7 cellular contexts compared by ENCODE assay signal in the genomic region with DNA sequence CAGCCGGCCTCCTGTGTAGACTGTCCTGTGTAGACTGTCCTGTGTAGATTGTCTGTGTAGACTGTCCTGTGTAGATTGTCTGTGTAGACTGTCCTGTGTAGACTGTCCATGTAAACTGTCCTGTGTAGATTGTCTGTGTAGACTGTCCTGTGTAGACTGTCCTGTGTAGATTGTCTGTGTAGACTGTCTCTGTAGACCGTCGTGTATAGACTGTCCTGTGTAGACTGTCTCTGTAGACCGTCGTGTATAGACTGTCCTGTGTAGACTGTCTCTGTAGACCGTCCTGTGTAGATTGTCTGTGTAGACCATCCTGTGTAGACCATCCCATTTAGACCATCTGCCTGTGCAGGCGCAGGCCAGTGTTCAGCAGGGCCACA. TPM values are rescaled to one million over a fixed set of nuclear protein-coding genes. Genes with fewer than 3 reads are reported as not detected.
A peak's percentile ranks its signal among the peaks of the same experiment; 100 is the strongest.
DNase-seq lines count a peak whose midpoint lies in the region; ATAC-seq, FAIRE-seq and TF ChIP-seq lines count a peak whose summit lies in the region.
"Not testable (repeated sequence)": the region's sequence is repeated elsewhere in the genome, so short reads cannot be mapped to it uniquely, and the experiment has no call there.

No MANE protein-coding gene starts in this region.

- 91% methylated on average over 7 of the region's 7 CpGs; no CpG with 5 or more reads in 1 of the 2 experiments for WGBS in H1 (ENCODE audit: extremely low coverage in 1 of 2, insufficient coverage in 1 of 2, insufficient read length in 1 of 2, insufficient replicate concordance in 2 of 2, low coverage in 1 of 2, low lambda C conversion rate in 2 of 2, missing lambda C conversion rate in 1 of 2), 2 experiments

- not testable (repeated sequence) for H3K14ac ChIP-seq in H1 (ENCODE audit: insufficient read length)

- not testable (repeated sequence) for TF ChIP-seq POLR2A in H1 (IDR thresholded peaks at IDR 0.05; ENCODE audit: control extremely low read depth in 1 of 2, low read depth in 2 of 2, low read length in 2 of 2)

- POLR2A ChIA-PET in activated CD8-positive, alpha-beta T cell treated with anti-CD3 and anti-CD28 coated beads, Interleukin-2, amount 10 ng/mL, durations not matched to agents 7 days and 5 days (lab: Charles Lee) = interaction anchor here (1.5 kb wide), 1 partner anchor 58 kb away, joined by 8 read pairs; no protein-coding TSS in a partner anchor
- POLR2A ChIA-PET in H1 (lab: Charles Lee; ENCODE audit: partially characterized antibody) = not testable (repeated sequence)

- H3K23me2 ChIP-seq in H1 (ENCODE audit: low read depth, low read length) = not testable (repeated sequence)

- not testable (repeated sequence) for H2AFZ ChIP-seq in H1 (ENCODE audit: low read length)

- H4K91ac ChIP-seq in H1 (replicated peaks; ENCODE audit: insufficient read length, low read length) = peak overlapping the region; percentile 40

- not testable (repeated sequence) for H2BK12ac ChIP-seq in H1 (ENCODE audit: low read depth, low read length)

- not testable (repeated sequence) for H2BK5ac ChIP-seq in H1 (ENCODE audit: low read depth, low read length)

- H2AK5ac ChIP-seq in H1 (ENCODE audit: low read depth, low read length) = not testable (repeated sequence)

- H3K9me3 Mint-ChIP-seq in activated CD8-positive, alpha-beta T cell treated with anti-CD3 and anti-CD28 coated beads, Interleukin-2, amount 10 ng/mL, durations not matched to agents 7 days and 5 days (ENCODE audit: insufficient read depth); activated naive CD8-positive, alpha-beta T cell treated with anti-CD3 and anti-CD28 coated beads, Interleukin-2, amount 50 U/mL, for 24 hours; natural killer cell treated with Interleukin-12 subunit alpha and Interleukin-12 subunit beta and Interleukin-15 and Interleukin-18, amount 100 ng/mL, for 72 hours; stimulated activated naive CD8-positive, alpha-beta T cell treated with anti-CD3 and anti-CD28 coated beads, Interleukin-15, Interleukin-2, amounts not matched to agents 100 ng/mL and 50 ng/mL, for 24 hours: not testable (repeated sequence)

- H3K4ac ChIP-seq in H1 (replicated peaks; ENCODE audit: insufficient read length, low read depth, low read length) = not testable (repeated sequence)

- H3K79me1 ChIP-seq in H1 (ENCODE audit: low read depth, low read length) = not testable (repeated sequence)

- H3K27ac Mint-ChIP-seq in activated CD8-positive, alpha-beta T cell treated with anti-CD3 and anti-CD28 coated beads, Interleukin-2, amount 10 ng/mL, durations not matched to agents 7 days and 5 days = peak overlapping the region; percentile 85
- peak overlapping the region; percentile 53 for H3K27ac Mint-ChIP-seq in activated naive CD8-positive, alpha-beta T cell treated with anti-CD3 and anti-CD28 coated beads, Interleukin-2, amount 50 U/mL, for 24 hours
- peak overlapping the region; percentile 78 to 86 for H3K27ac Mint-ChIP-seq in natural killer cell treated with Interleukin-12 subunit alpha and Interleukin-12 subunit beta and Interleukin-15 and Interleukin-18, amount 100 ng/mL, for 72 hours
- H3K27ac Mint-ChIP-seq in stimulated activated naive CD8-positive, alpha-beta T cell treated with anti-CD3 and anti-CD28 coated beads, Interleukin-15, Interleukin-2, amounts not matched to agents 100 ng/mL and 50 ng/mL, for 24 hours = peak overlapping the region; percentile 80

- not testable (repeated sequence) for H3K18ac ChIP-seq in H1 (ENCODE audit: extremely low read depth, low read length)

- not testable (repeated sequence) for H3K56ac ChIP-seq in H1 (replicated peaks; ENCODE audit: insufficient read length, low read depth, low read length)

- not testable (repeated sequence) for H2BK15ac ChIP-seq in H1 (ENCODE audit: low read length)

- not testable (repeated sequence) for H3K4me2 ChIP-seq in H1 (ENCODE audit: insufficient read depth in 1 of 2, low read depth in 2 of 2, low read length in 2 of 2)

- peaks cover 70% of the 10 kb centered on the region for H3K36me3 Mint-ChIP-seq in activated CD8-positive, alpha-beta T cell treated with anti-CD3 and anti-CD28 coated beads, Interleukin-2, amount 10 ng/mL, durations not matched to agents 7 days and 5 days (ENCODE audit: low read depth)
- peaks cover 48% of the 10 kb centered on the region for H3K36me3 Mint-ChIP-seq in activated naive CD8-positive, alpha-beta T cell treated with anti-CD3 and anti-CD28 coated beads, Interleukin-2, amount 50 U/mL, for 24 hours (ENCODE audit: low read depth)
- peaks cover 35% of the 10 kb centered on the region for H3K36me3 Mint-ChIP-seq in natural killer cell treated with Interleukin-12 subunit alpha and Interleukin-12 subunit beta and Interleukin-15 and Interleukin-18, amount 100 ng/mL, for 72 hours
- peaks cover 76% of the 10 kb centered on the region for H3K36me3 Mint-ChIP-seq in stimulated activated naive CD8-positive, alpha-beta T cell treated with anti-CD3 and anti-CD28 coated beads, Interleukin-15, Interleukin-2, amounts not matched to agents 100 ng/mL and 50 ng/mL, for 24 hours (ENCODE audit: low read depth)

- not testable (repeated sequence) for FAIRE-seq in H1 (lab: Jason Lieb, UNC)

- H4K20me1 ChIP-seq in H1 (replicated peaks in 1 of 2; ENCODE audit: control insufficient read depth in 1 of 2, insufficient read depth in 2 of 2, low read length in 2 of 2) = peaks cover 0 to 10% of the 10 kb centered on the region in 2 experiments

- ATAC-seq in GM18907 (IDR thresholded peaks at IDR 0.05; ENCODE audit: unreplicated experiment) (peak; percentile 14), RWPE2 (ENCODE audit: low read depth) (0 out of 3 replicates have a peak, but pooled peaks have one; percentile 3)
- peak; percentile 10 for ATAC-seq in activated CD8-positive, alpha-beta T cell treated with anti-CD3 and anti-CD28 coated beads, Interleukin-2, amount 10 ng/mL, durations not matched to agents 7 days and 5 days
- ATAC-seq in activated naive CD8-positive, alpha-beta T cell treated with anti-CD3 and anti-CD28 coated beads, Interleukin-2, amount 50 U/mL, for 24 hours = not testable (repeated sequence)
- peak; percentile 15 to 46 for ATAC-seq in natural killer cell treated with Interleukin-12 subunit alpha and Interleukin-12 subunit beta and Interleukin-15 and Interleukin-18, amount 100 ng/mL, for 72 hours

- TF ChIP-seq RAD21 in H1 (IDR thresholded peaks at IDR 0.05 in 1 of 2, conservative IDR thresholded peaks at IDR 0.05 in 1 of 2; ENCODE audit: low read depth in 2 of 2, low read length in 2 of 2) = not testable (repeated sequence)

- not testable (repeated sequence) for H3K23ac ChIP-seq in H1 (ENCODE audit: insufficient read length)

- not testable (repeated sequence) for H2BK120ac ChIP-seq in H1 (replicated peaks; ENCODE audit: low read depth, low read length)

- not testable (repeated sequence) for H3K27me3 ChIP-seq in RWPE2 (ENCODE audit: insufficient read depth, poor library complexity, severe bottlenecking); H1 (replicated peaks in 1 of 4; ENCODE audit: control insufficient read depth in 3 of 4, extremely low read depth in 1 of 4, insufficient read depth in 3 of 4, low read length in 3 of 4)

- H4K5ac ChIP-seq in H1 (ENCODE audit: insufficient read length, low read depth, low read length) = not testable (repeated sequence)

- H3K36me3 ChIP-seq in RWPE2 (ENCODE audit: low read depth) (peaks cover 99% of the 10 kb centered on the region), H1 (ENCODE audit: control insufficient read depth in 2 of 4, insufficient read depth in 4 of 4, low read length in 3 of 4) (peaks cover 0 to 20% (median 5%) of the 10 kb centered on the region in 4 experiments; a peak in 6 of 8 replicates)

- not testable (repeated sequence) for H2BK20ac ChIP-seq in H1 (ENCODE audit: low read length)

- TF ChIP-seq CTCF in RWPE2 (IDR thresholded peaks at IDR 0.05; ENCODE audit: poor library complexity, severe bottlenecking); H1 (IDR thresholded peaks at IDR 0.05; ENCODE audit: control extremely low read depth in 1 of 3, insufficient read depth in 1 of 3, low read depth in 1 of 3, low read length in 3 of 3): not testable (repeated sequence)

- not testable (repeated sequence) for H3K79me2 ChIP-seq in H1 (ENCODE audit: control insufficient read depth in 1 of 2, insufficient read depth in 2 of 2, low read length in 2 of 2)

- H3K4me3 Mint-ChIP-seq in activated CD8-positive, alpha-beta T cell treated with anti-CD3 and anti-CD28 coated beads, Interleukin-2, amount 10 ng/mL, durations not matched to agents 7 days and 5 days; activated naive CD8-positive, alpha-beta T cell treated with anti-CD3 and anti-CD28 coated beads, Interleukin-2, amount 50 U/mL, for 24 hours; stimulated activated naive CD8-positive, alpha-beta T cell treated with anti-CD3 and anti-CD28 coated beads, Interleukin-15, Interleukin-2, amounts not matched to agents 100 ng/mL and 50 ng/mL, for 24 hours: not testable (repeated sequence)
- H3K4me3 Mint-ChIP-seq in natural killer cell treated with Interleukin-12 subunit alpha and Interleukin-12 subunit beta and Interleukin-15 and Interleukin-18, amount 100 ng/mL, for 72 hours = peak overlapping the region; percentile 44

- not testable (repeated sequence) for H3K9me3 ChIP-seq in RWPE2 (ENCODE audit: severe bottlenecking); H1 (ENCODE audit: insufficient read depth in 2 of 2, low read depth in 1 of 2, low read length in 1 of 2)

- H3K27me3 Mint-ChIP-seq in activated CD8-positive, alpha-beta T cell treated with anti-CD3 and anti-CD28 coated beads, Interleukin-2, amount 10 ng/mL, durations not matched to agents 7 days and 5 days (ENCODE audit: low read depth); activated naive CD8-positive, alpha-beta T cell treated with anti-CD3 and anti-CD28 coated beads, Interleukin-2, amount 50 U/mL, for 24 hours; natural killer cell treated with Interleukin-12 subunit alpha and Interleukin-12 subunit beta and Interleukin-15 and Interleukin-18, amount 100 ng/mL, for 72 hours; stimulated activated naive CD8-positive, alpha-beta T cell treated with anti-CD3 and anti-CD28 coated beads, Interleukin-15, Interleukin-2, amounts not matched to agents 100 ng/mL and 50 ng/mL, for 24 hours: not testable (repeated sequence)

- CTCF ChIA-PET in activated CD8-positive, alpha-beta T cell treated with anti-CD3 and anti-CD28 coated beads, Interleukin-2, amount 10 ng/mL, durations not matched to agents 7 days and 5 days (lab: Charles Lee) = interaction anchor here (0.7 to 9.2 kb wide), 6 partner anchors 16 to 94 kb away, joined by 3 to 158 read pairs (median 4); a partner anchor contains a TSS
- CTCF ChIA-PET in H1 (lab: Charles Lee; ENCODE audit: partially characterized antibody) = interaction anchor here (0.8 to 3.0 kb wide), 4 partner anchors 10 to 82 kb away, joined by 4 to 10 read pairs (median 4); no protein-coding TSS in a partner anchor

- H4K8ac ChIP-seq in H1 (ENCODE audit: extremely low read depth, insufficient read depth, low read length) = not testable (repeated sequence)

- DNase-seq in RWPE2 (ENCODE audit: low spot score); activated CD8-positive, alpha-beta T cell treated with anti-CD3 and anti-CD28 coated beads, Interleukin-2, amount 10 ng/mL, durations not matched to agents 7 days and 5 days; activated naive CD8-positive, alpha-beta T cell treated with anti-CD3 and anti-CD28 coated beads, Interleukin-2, amount 50 U/mL, for 24 hours; H1 (ENCODE audit: low read depth in 1 of 2, low spot score in 2 of 2); natural killer cell treated with Interleukin-12 subunit alpha and Interleukin-12 subunit beta and Interleukin-15 and Interleukin-18, amount 100 ng/mL, for 72 hours (ENCODE audit: low spot score): not testable (repeated sequence)

- TF ChIP-seq EP300 in H1 (IDR thresholded peaks at IDR 0.05; ENCODE audit: borderline replicate concordance in 1 of 2, low read depth in 2 of 2, low read length in 2 of 2) = not testable (repeated sequence)

- H3K27ac ChIP-seq in RWPE2 (ENCODE audit: poor library complexity, severe bottlenecking); H1 (ENCODE audit: low read depth, low read length): not testable (repeated sequence)

- not testable (repeated sequence) for H3K9ac ChIP-seq in H1 (replicated peaks in 1 of 4; ENCODE audit: extremely low read depth in 1 of 4, low read depth in 3 of 4, low read length in 3 of 4)

- H3K4me3 ChIP-seq in RWPE2 (ENCODE audit: severe bottlenecking); H1 (ENCODE audit: extremely low read depth in 1 of 4, insufficient read depth in 2 of 4, low read depth in 3 of 4, low read length in 4 of 4): not testable (repeated sequence)

- peaks cover 46% of the 10 kb centered on the region for H3K4me1 Mint-ChIP-seq in activated CD8-positive, alpha-beta T cell treated with anti-CD3 and anti-CD28 coated beads, Interleukin-2, amount 10 ng/mL, durations not matched to agents 7 days and 5 days (ENCODE audit: low read depth)
- H3K4me1 Mint-ChIP-seq in activated naive CD8-positive, alpha-beta T cell treated with anti-CD3 and anti-CD28 coated beads, Interleukin-2, amount 50 U/mL, for 24 hours = peaks cover 71% of the 10 kb centered on the region
- H3K4me1 Mint-ChIP-seq in natural killer cell treated with Interleukin-12 subunit alpha and Interleukin-12 subunit beta and Interleukin-15 and Interleukin-18, amount 100 ng/mL, for 72 hours (ENCODE audit: low read depth in 2 of 2) = peaks cover 77 to 78% of the 10 kb centered on the region in 2 donors
- H3K4me1 Mint-ChIP-seq in stimulated activated naive CD8-positive, alpha-beta T cell treated with anti-CD3 and anti-CD28 coated beads, Interleukin-15, Interleukin-2, amounts not matched to agents 100 ng/mL and 50 ng/mL, for 24 hours (ENCODE audit: low read depth) = peaks cover 78% of the 10 kb centered on the region

- not testable (repeated sequence) for H3K4me1 ChIP-seq in RWPE2 (ENCODE audit: insufficient read depth, poor library complexity, severe bottlenecking); H1 (replicated peaks in 1 of 4; ENCODE audit: control insufficient read depth in 3 of 4, insufficient read depth in 4 of 4, low read length in 3 of 4)

RNA-seq across cellular contexts. Expression of a gene that starts 59.3 kb away (rescaled TPM):
- total RNA-seq in activated CD8-positive, alpha-beta T cell treated with anti-CD3 and anti-CD28 coated beads, Interleukin-2, amount 10 ng/mL, durations not matched to agents 7 days and 5 days = 10 to 100 TPM; 59.7 to 62.5 TPM
- total RNA-seq in H1 (2021; fragmentation: NEBNext Ultra II Directional; extraction: Animal tissue kit (Norgen Biotek cat#: 25700)) = 30.8 and 32.1 TPM in 2 replicates
- polyA plus RNA-seq in H1 (2011; rRNA removed) = 18.4 and 18.6 TPM in 2 replicates
- polyA plus RNA-seq in H1 (2011; cell fraction: cytosol; rRNA removed) = 18.0 TPM
- polyA plus RNA-seq in H1 (2011; cell fraction: nucleus; rRNA removed) = 19.0 TPM
- 20.7 to 26.6 TPM (median 24.5 TPM) in 4 replicates for polyA plus RNA-seq in H1 (2012, experiment 1 of 2)
- 15.2 TPM for polyA plus RNA-seq in H1 (2012, experiment 2 of 2)
- polyA plus RNA-seq in H1 (2013, experiment 1 of 2) = 24.8 TPM
- 23.8 TPM for polyA plus RNA-seq in H1 (2013, experiment 2 of 2)
- 18.1 and 19.4 TPM in 2 replicates for polyA minus RNA-seq in H1 (2011; rRNA and poly(A)+ RNA removed)
- polyA minus RNA-seq in H1 (2011; cell fraction: cytosol; rRNA and poly(A)+ RNA removed) = 10.7 TPM
- polyA minus RNA-seq in H1 (2011; cell fraction: nucleus; rRNA and poly(A)+ RNA removed) = 15.3 TPM
- 100 to 1,000 TPM in 1 of 2 donors, 10 to 100 TPM in 1; 74.3 to 105 TPM for total RNA-seq in natural killer cell treated with Interleukin-12 subunit alpha and Interleukin-12 subunit beta and Interleukin-15 and Interleukin-18, amount 100 ng/mL, for 72 hours
